ENCODE assay signal across 24 cellular contexts in the genomic region with DNA sequence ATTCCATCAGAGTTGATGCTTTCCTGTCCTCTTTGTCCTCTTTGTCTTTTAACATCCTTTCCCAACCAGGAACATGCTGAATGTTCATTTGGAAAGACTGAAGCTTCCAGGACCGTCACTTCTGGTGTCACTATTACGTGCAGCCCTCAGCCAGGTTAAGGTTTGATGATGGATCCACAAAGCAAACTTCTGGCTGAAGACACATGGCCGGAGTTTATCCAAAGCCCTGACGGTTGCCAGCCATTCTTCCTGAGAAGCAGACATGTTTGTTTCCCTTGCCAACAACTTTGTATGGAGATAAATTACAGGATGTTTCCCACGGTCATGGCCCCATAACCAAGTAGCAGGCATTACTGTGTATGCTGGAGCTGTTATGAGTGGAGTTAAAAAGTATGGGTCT.
DNase-seq lines count a peak whose midpoint lies in the region; ATAC-seq, FAIRE-seq and TF ChIP-seq lines count a peak whose summit lies in the region.
"Had no signal": no experiment of that assay in that cellular context is flagged by ENCODE, and none has a peak within 500 bp of the region (broad histone marks: within the 10 kb centered on the region; RNA-seq: fewer than 3 reads in every experiment).

No MANE protein-coding gene starts in this region.

- no peaks in the 10 kb centered on the region for H3K9me1 ChIP-seq in keratinocyte (ENCODE audit: control insufficient read depth, extremely low read depth, insufficient read depth, low read length)

- dilution Hi-C loops in keratinocyte (cut with MboI; ENCODE audit: extremely low pct_ligation_motif_present, low sequenced_read_pairs): no loop called here

- H3K79me2 ChIP-seq in keratinocyte (ENCODE audit: control insufficient read depth, insufficient read depth, low read length): no peaks in the 10 kb centered on the region

- H4K20me1 ChIP-seq in keratinocyte (ENCODE audit: control insufficient read depth, extremely low read depth, insufficient read depth, low read length): no peaks in the 10 kb centered on the region
- H4K20me1 ChIP-seq: BLaER1 had no signal

- no peak overlapping the region for H2AFZ ChIP-seq in keratinocyte (ENCODE audit: control insufficient read depth, low read length)
- H2AFZ ChIP-seq: GM23248 had no signal

- H3K4me3 ChIP-seq in heart right ventricle: no peak overlapping the region
- H3K4me3 ChIP-seq in keratinocyte (ENCODE audit: control insufficient read depth in 2 of 3, extremely low read depth in 1 of 3, insufficient read depth in 2 of 3, low read depth in 1 of 3, low read length in 3 of 3): no peak overlapping the region
- H3K4me3 ChIP-seq in vagina: no peak overlapping the region
- H3K4me3 ChIP-seq in gastroesophageal sphincter: no peak overlapping the region
- H3K4me3 ChIP-seq: BLaER1, GM12878, GM23248 had no signal

- H3K27me3 ChIP-seq in heart right ventricle (no peaks in the 10 kb centered on the region), keratinocyte (ENCODE audit: control insufficient read depth, extremely low read depth, insufficient read depth, low read length) (no peaks in the 10 kb centered on the region), vagina (no peaks in the 10 kb centered on the region), gastroesophageal sphincter (no peaks in the 10 kb centered on the region)
- H3K27me3 ChIP-seq: BLaER1 had no signal

- DNase-seq in heart right ventricle: no peak
- DNase-seq in cardiac septum (ENCODE audit: low spot score): no peak
- DNase-seq in dermis blood vessel endothelial cell: peak; percentile 68
- no peak for DNase-seq in keratinocyte (ENCODE audit: low read depth, low spot score)
- DNase-seq in vagina (ENCODE audit: extremely low spot score in 2 of 2): no peak
- DNase-seq in GM10248 (ENCODE audit: extremely low spot score): no peak
- DNase-seq: Caco-2; CD4-positive, CD25-positive, alpha-beta regulatory T cell; CD8-positive, alpha-beta T cell; DMS153; DND-41; GM23248; H7; HCEC 1CT had no signal

- CTCF ChIA-PET in GM10248 (lab: Yijun Ruan, JAX): no interaction called here

- H3K27ac ChIP-seq in heart right ventricle (peak overlapping the region in 4 of 10 donors; percentile 46 to 75 (median 57)), keratinocyte (ENCODE audit: control insufficient read depth, insufficient read depth, low read length) (no peak overlapping the region), vagina (peak overlapping the region; percentile 27), gastroesophageal sphincter (no peak overlapping the region)
- H3K27ac ChIP-seq: 22Rv1, BLaER1, C4-2B, GM23248 had no signal

- no peaks in the 10 kb centered on the region for H3K9me3 ChIP-seq in heart right ventricle
- H3K9me3 ChIP-seq in keratinocyte (ENCODE audit: control insufficient read depth, low read depth, low read length): no peaks in the 10 kb centered on the region
- H3K9me3 ChIP-seq in vagina: no peaks in the 10 kb centered on the region
- H3K9me3 ChIP-seq in gastroesophageal sphincter: no peaks in the 10 kb centered on the region
- H3K9me3 ChIP-seq: BLaER1, Caco-2 had no signal

- no peak for TF ChIP-seq CTCF in heart right ventricle (IDR thresholded peaks at IDR 0.05)
- no peak for TF ChIP-seq CTCF in keratinocyte (optimal IDR thresholded peaks at IDR 0.05 in 1 of 3, IDR thresholded peaks at IDR 0.05 in 1 of 3, conservative IDR thresholded peaks at IDR 0.05 in 1 of 3; ENCODE audit: extremely low read depth in 1 of 3, insufficient read depth in 2 of 3, low read length in 3 of 3)
- TF ChIP-seq CTCF in vagina (IDR thresholded peaks at IDR 0.05): no peak
- no peak for TF ChIP-seq CTCF in gastroesophageal sphincter (IDR thresholded peaks at IDR 0.05)
- no peak for TF ChIP-seq CTCF in GM10248 (IDR thresholded peaks at IDR 0.05; ENCODE audit: control extremely low read depth, extremely low read depth, low read depth, missing control alignments)

- no peak overlapping the region for H3K9ac ChIP-seq in keratinocyte (ENCODE audit: control insufficient read depth, extremely low read depth, insufficient read depth, low read length)
- H3K9ac ChIP-seq: BLaER1, GM23248 had no signal

- no peak for TF ChIP-seq EP300 in gastroesophageal sphincter (IDR thresholded peaks at IDR 0.05)

- H3K4me1 ChIP-seq in heart right ventricle: peaks cover 4 to 65% (median 28%) of the 10 kb centered on the region in 9 donors
- peaks cover 27% of the 10 kb centered on the region for H3K4me1 ChIP-seq in keratinocyte (ENCODE audit: control insufficient read depth, extremely low read depth, insufficient read depth, low read length)
- H3K4me1 ChIP-seq in vagina: peaks cover 29% of the 10 kb centered on the region
- peaks cover 4 to 38% (median 14%) of the 10 kb centered on the region in 3 donors for H3K4me1 ChIP-seq in gastroesophageal sphincter
- H3K4me1 ChIP-seq: BLaER1, Caco-2 had no signal

- TF ChIP-seq POLR2A in vagina (IDR thresholded peaks at IDR 0.05): no peak
- TF ChIP-seq POLR2A in gastroesophageal sphincter (IDR thresholded peaks at IDR 0.05): no peak

- peak in 5 of 8 donors; percentile 30 to 53 (median 32) for ATAC-seq in heart right ventricle
- ATAC-seq in HG02973 (IDR thresholded peaks at IDR 0.05; ENCODE audit: unreplicated experiment): no peak
- ATAC-seq in gastroesophageal sphincter: no peak
- ATAC-seq: CD8-positive, alpha-beta T cell; GM12878 had no signal

- 43 to 57% methylated on average over 5 of the region's 5 CpGs for WGBS in heart right ventricle, 2 donors
- 61 to 78% methylated on average over 4 to 5 of the region's 5 CpGs for whole genome bisulfite sequencing in gastroesophageal sphincter (ENCODE audit: low coverage in 1 of 2), 2 donors

- no peak overlapping the region for H3K4me2 ChIP-seq in keratinocyte (ENCODE audit: control insufficient read depth, extremely low read depth, insufficient read depth, low read depth, low read length)
- H3K4me2 ChIP-seq: BLaER1 had no signal

- H3K36me3 ChIP-seq in heart right ventricle: no peaks in the 10 kb centered on the region
- peaks cover 19 to 22% of the 10 kb centered on the region in 2 experiments for H3K36me3 ChIP-seq in keratinocyte (ENCODE audit: control insufficient read depth in 2 of 2, extremely low read depth in 1 of 2, insufficient read depth in 2 of 2, low read length in 2 of 2)
- H3K36me3 ChIP-seq in vagina: no peaks in the 10 kb centered on the region
- H3K36me3 ChIP-seq in gastroesophageal sphincter: no peaks in the 10 kb centered on the region
- H3K36me3 ChIP-seq: BLaER1 had no signal

- FAIRE-seq in keratinocyte (lab: Jason Lieb, UNC): peak; percentile 5
- FAIRE-seq: A204.1, G401.6, GM12878, GM19239, H1 had no signal

- POLR2A ChIA-PET in GM10248 (lab: Yijun Ruan, JAX): no interaction called here

- intact Hi-C loops in heart right ventricle (cut with DNase I): no loop called here
- intact Hi-C loops in cardiac septum (cut with DNase I): no loop called here
- intact Hi-C loops in vagina (cut with DNase I): no loop called here

Comparison
In these comparisons a context has a peak if more than half of its experiments do, and no peak if none do; other contexts are left out.
1. ATAC-seq: peak in heart right ventricle (5 of 8); none in HG02973 (single experiment) and gastroesophageal sphincter (single experiment).